Comparison of ENCODE assay signal across 15 cellular contexts in genomic region chr22:41222846-41223507, GRCh38. TPM values are rescaled to one million over a fixed set of nuclear protein-coding genes. Genes with fewer than 3 reads are reported as not detected.
"Had no signal": no experiment of that assay in that cellular context is flagged by ENCODE, and none has a peak within 500 bp of the region (broad histone marks: within the 10 kb centered on the region; RNA-seq: fewer than 3 reads in every experiment).

No MANE protein-coding gene starts in this region.

- DNase-seq: activated CD4-positive, alpha-beta T cell treated with anti-CD3 and anti-CD28 coated beads, Interleukin-2, amount 50 U/mL, for 48 hours; activated CD4-positive, CD25-positive, alpha-beta regulatory T cell treated with anti-CD3 and anti-CD28 coated beads, Interleukin-2, amount 50 U/mL, for 72 hours; activated CD8-positive, alpha-beta memory T cell treated with anti-CD3 and anti-CD28 coated beads, Interleukin-2, amount 50 U/mL, for 4 hours; activated naive CD4-positive, alpha-beta T cell; ovary; stimulated activated CD4-positive, alpha-beta T cell treated with anti-CD3 and anti-CD28 coated beads, Interleukin-1b, Interleukin-23, amount 100 ng/mL, for 48 hours; T-cell; T-helper 9 cell; tibial artery; uterus had no signal

- H3K27me3 ChIP-seq: ascending aorta, breast epithelium, ovary, tibial artery, uterus had no signal

- H3K27ac Mint-ChIP-seq: natural killer cell treated with Interleukin-12 subunit alpha and Interleukin-12 subunit beta and Interleukin-15 and Interleukin-18, amount 100 ng/mL, for 72 hours; T-cell had no signal

- H3K27me3 Mint-ChIP-seq: natural killer cell treated with Interleukin-12 subunit alpha and Interleukin-12 subunit beta and Interleukin-15 and Interleukin-18, amount 100 ng/mL, for 72 hours; T-cell had no signal

- ATAC-seq: natural killer cell treated with Interleukin-12 subunit alpha and Interleukin-12 subunit beta and Interleukin-15 and Interleukin-18, amount 100 ng/mL, for 72 hours; T-cell had no signal

- FAIRE-seq: endometrium had no signal

- H3K9me3 Mint-ChIP-seq: natural killer cell treated with Interleukin-12 subunit alpha and Interleukin-12 subunit beta and Interleukin-15 and Interleukin-18, amount 100 ng/mL, for 72 hours; T-cell had no signal

- H3K4me3 ChIP-seq: ascending aorta, breast epithelium, ovary, SK-N-MC, tibial artery, uterus had no signal

- H3K4me1 ChIP-seq: ascending aorta, breast epithelium, tibial artery, uterus had no signal

- H3K27ac ChIP-seq: ascending aorta, breast epithelium, ovary, SK-N-MC, tibial artery, uterus had no signal

- H3K36me3 ChIP-seq: ovary, uterus had no signal

- H3K4me3 Mint-ChIP-seq: natural killer cell treated with Interleukin-12 subunit alpha and Interleukin-12 subunit beta and Interleukin-15 and Interleukin-18, amount 100 ng/mL, for 72 hours; T-cell had no signal

- H3K9me3 ChIP-seq: ascending aorta, breast epithelium, ovary, tibial artery, uterus had no signal

RNA-seq across cellular contexts. Expression of gene CHADL, which starts 17.8 kb away (rescaled TPM):
- total RNA-seq: ascending aorta had no signal
